8 cellular contexts compared by ENCODE assay signal in the genomic region with DNA sequence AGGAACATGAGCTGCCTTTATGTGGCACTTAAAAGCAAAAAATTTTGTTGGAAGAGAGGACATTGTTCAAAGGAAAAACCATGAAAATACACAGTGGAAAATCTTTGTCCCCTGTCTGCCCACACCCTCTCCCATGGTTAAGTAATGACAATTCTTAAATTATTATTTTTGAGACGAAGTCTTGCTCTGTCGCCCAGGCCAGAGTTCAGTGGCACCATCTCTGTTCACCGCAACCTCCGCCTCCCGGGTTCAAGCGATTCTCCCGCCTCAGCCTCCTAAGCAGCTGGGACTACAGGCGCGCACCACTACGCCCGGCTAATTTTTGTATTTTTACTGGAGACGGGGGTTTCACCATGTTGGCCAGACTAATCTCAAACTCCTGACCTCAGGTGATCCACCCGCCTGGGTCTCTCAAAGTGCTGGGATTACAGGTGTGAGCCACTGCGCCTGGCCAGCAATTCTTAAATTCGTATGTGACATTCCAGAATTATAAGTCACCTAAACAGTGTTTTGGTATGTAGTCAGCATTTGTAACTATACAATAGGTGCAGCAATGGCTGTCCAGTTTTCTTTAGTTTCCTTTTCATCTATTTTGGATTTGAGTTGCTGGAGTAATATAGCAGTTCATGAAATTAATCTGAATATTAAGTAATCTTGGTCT. TPM values are rescaled to one million over a fixed set of nuclear protein-coding genes. Genes with fewer than 3 reads are reported as not detected.
A peak's percentile ranks its signal among the peaks of the same experiment; 100 is the strongest.
DNase-seq lines count a peak whose midpoint lies in the region; ATAC-seq and TF ChIP-seq lines count a peak whose summit lies in the region.

No MANE protein-coding gene starts in this region.

- H3K4me3 ChIP-seq in MM.1S (ENCODE audit: low read length) = peak overlapping the region; percentile 97
- peak overlapping the region; percentile 88 for H3K4me3 ChIP-seq in ectodermal cell (ENCODE audit: insufficient read depth, low read depth, low read length)
- H3K4me3 ChIP-seq in neuronal stem cell (ENCODE audit: low read length in 2 of 2) = peak overlapping the region in 1 of 2 donors; percentile 60

- no peaks in the 10 kb centered on the region for H4K20me1 ChIP-seq in MM.1S (ENCODE audit: insufficient read depth, low read length)

- H2AK5ac ChIP-seq in neuronal stem cell (ENCODE audit: low read depth, low read length) = no peak overlapping the region

- no peaks in the 10 kb centered on the region for H3K27me3 ChIP-seq in MM.1S (replicated peaks; ENCODE audit: insufficient read depth, low read length)
- H3K27me3 ChIP-seq in ectodermal cell (ENCODE audit: control insufficient read depth, insufficient read depth, low read length, poor library complexity, severe bottlenecking) = no peaks in the 10 kb centered on the region
- no peaks in the 10 kb centered on the region for H3K27me3 ChIP-seq in neuronal stem cell (ENCODE audit: control insufficient read depth in 3 of 3, insufficient read depth in 3 of 3, low read depth in 1 of 3, low read length in 3 of 3)

- H3K36me3 Mint-ChIP-seq in CD14-positive monocyte = peaks cover 19 to 21% of the 10 kb centered on the region in 2 donors

- no peak overlapping the region for H2BK15ac ChIP-seq in neuronal stem cell (ENCODE audit: low read length)

- no peak overlapping the region for H3K4ac ChIP-seq in neuronal stem cell (ENCODE audit: low read length)

- peak overlapping the region; percentile 90 to 97 for H3K4me3 Mint-ChIP-seq in CD14-positive monocyte

- 88 to 89% methylated on average over 15 of the region's 15 CpGs for WGBS in ectodermal cell, 2 experiments
- WGBS in neuronal stem cell (ENCODE audit: extremely low coverage in 2 of 2, insufficient read length in 2 of 2, insufficient replicate concordance in 1 of 2), 2 donors = no CpG with 5 or more reads among the region's 15 CpGs

- H4K8ac ChIP-seq in neuronal stem cell (ENCODE audit: low read depth, low read length) = peak overlapping the region; percentile 65

- no peak overlapping the region for H2BK120ac ChIP-seq in neuronal stem cell (ENCODE audit: low read depth, low read length)

- H3K18ac ChIP-seq in neuronal stem cell (ENCODE audit: low read length) = no peak overlapping the region

- H3K23ac ChIP-seq in neuronal stem cell (ENCODE audit: low read depth, low read length, poor library complexity) = no peak overlapping the region

- peaks cover 0 to 1% (median 0%) of the 10 kb centered on the region in 3 donors for H3K27me3 Mint-ChIP-seq in CD14-positive monocyte (ENCODE audit: low read depth in 3 of 3)

- H3K27ac ChIP-seq in MM.1S (ENCODE audit: low read length) (peak overlapping the region; percentile 87; the same call in 1 of the 2 replicates), ectodermal cell (ENCODE audit: insufficient read depth, low read depth, low read length, poor library complexity, severe bottlenecking) (peak overlapping the region; percentile 74), neuronal stem cell (replicated peaks; ENCODE audit: low read length) (peak overlapping the region; percentile 70)

- peaks cover 5% of the 10 kb centered on the region for H3K79me1 ChIP-seq in neuronal stem cell (ENCODE audit: low read depth, low read length)

- no peak for ATAC-seq in GM21423 (IDR thresholded peaks at IDR 0.05; ENCODE audit: unreplicated experiment)
- ATAC-seq in HG03521 (IDR thresholded peaks at IDR 0.05; ENCODE audit: unreplicated experiment) = no peak

- H3K4me2 ChIP-seq in MM.1S (ENCODE audit: low read depth, low read length) (peak overlapping the region; percentile 65), neuronal stem cell (ENCODE audit: insufficient read depth, low read length, poor library complexity, severe bottlenecking) (peak overlapping the region; percentile 57)

- no peak for TF ChIP-seq CTCF in CD14-positive monocyte (IDR thresholded peaks at IDR 0.05)
- no peak for TF ChIP-seq CTCF in MM.1S (IDR thresholded peaks at IDR 0.05; ENCODE audit: low read length)

- H4K91ac ChIP-seq in neuronal stem cell (ENCODE audit: low read depth, low read length, poor library complexity) = no peak overlapping the region

- H3K14ac ChIP-seq in neuronal stem cell (ENCODE audit: low read length) = no peak overlapping the region

- intact Hi-C loops in CD14-positive monocyte (cut with micrococcal nuclease) = loop anchor here in 1 of 2 donors (5.0 kb wide), 1 partner anchor 74 kb away; the partner anchor contains the start of genes CAGE1 and RIOK1

- peaks cover 4% of the 10 kb centered on the region; the same call in 1 of the 2 replicates for H3K36me3 ChIP-seq in MM.1S (replicated peaks; ENCODE audit: insufficient read depth, low read length)
- H3K36me3 ChIP-seq in ectodermal cell (ENCODE audit: control insufficient read depth, insufficient read depth, low read length) = peaks cover 7% of the 10 kb centered on the region
- H3K36me3 ChIP-seq in neuronal stem cell (replicated peaks in 1 of 2; ENCODE audit: control insufficient read depth in 2 of 2, insufficient read depth in 2 of 2, low read length in 2 of 2) = peaks cover 5 to 18% of the 10 kb centered on the region in 2 donors

- peaks cover 0 to 2% (median 0%) of the 10 kb centered on the region in 7 donors for H3K9me3 Mint-ChIP-seq in CD14-positive monocyte

- H3K79me2 ChIP-seq in MM.1S (ENCODE audit: low read length) = peaks cover 44% of the 10 kb centered on the region

- no peaks in the 10 kb centered on the region for H3K9me3 ChIP-seq in MM.1S (replicated peaks; ENCODE audit: insufficient read depth, low read length)
- no peaks in the 10 kb centered on the region for H3K9me3 ChIP-seq in ectodermal cell (ENCODE audit: control insufficient read depth, low read length)
- peaks cover 0 to 4% of the 10 kb centered on the region in 2 donors for H3K9me3 ChIP-seq in neuronal stem cell (replicated peaks in 1 of 2; ENCODE audit: control insufficient read depth in 2 of 2, insufficient read depth in 1 of 2, low read depth in 1 of 2, low read length in 2 of 2)

- H2BK12ac ChIP-seq in neuronal stem cell (ENCODE audit: low read length) = no peak overlapping the region

- H3K9ac ChIP-seq in MM.1S (ENCODE audit: low read length) (peak overlapping the region; percentile 30; the same call in 1 of the 2 replicates), neuronal stem cell (ENCODE audit: low read depth, low read length, poor library complexity) (no peak overlapping the region)

- H2BK5ac ChIP-seq in neuronal stem cell (ENCODE audit: low read length) = no peak overlapping the region

- no peaks in the 10 kb centered on the region for H3K9me2 ChIP-seq in MM.1S (replicated peaks; ENCODE audit: insufficient read depth, low read length)

- H3K4me1 Mint-ChIP-seq in CD14-positive monocyte = peaks cover 45% of the 10 kb centered on the region

- DNase-seq in CD14-positive monocyte (ENCODE audit: low spot score) (no peak), MM.1S (no peak), neuronal stem cell (ENCODE audit: low spot score) (no peak), mucosa of gallbladder (ENCODE audit: low spot score) (no peak)
- DNase-seq in stimulated activated CD4-positive, alpha-beta T cell treated with anti-CD3 and anti-CD28 coated beads, Interleukin-4, amount 100 ng/mL, for 1 hour = no peak

- H3K27ac Mint-ChIP-seq in CD14-positive monocyte = peak overlapping the region; percentile 86 to 96 (median 93)

- H3K4me1 ChIP-seq in MM.1S (ENCODE audit: low read length) (peaks cover 15% of the 10 kb centered on the region), ectodermal cell (ENCODE audit: control insufficient read depth, insufficient read depth, low read length) (peaks cover 6% of the 10 kb centered on the region), neuronal stem cell (ENCODE audit: control insufficient read depth in 2 of 2, insufficient read depth in 1 of 2, low read depth in 1 of 2, low read length in 2 of 2) (peaks cover 0 to 5% of the 10 kb centered on the region in 2 donors)

- no peaks in the 10 kb centered on the region for H3F3A ChIP-seq in MM.1S (ENCODE audit: insufficient read depth, low read length)

- H2AFZ ChIP-seq in MM.1S (ENCODE audit: low read length) (peak overlapping the region; percentile 59), neuronal stem cell (ENCODE audit: low read length) (peak overlapping the region; percentile 75)

RNA-seq across cellular contexts. Expression of gene SSR1, which starts 0.6 kb away (rescaled TPM):
- polyA plus RNA-seq in CD14-positive monocyte = 100 to 1,000 TPM; 251 to 302 TPM
- polyA plus RNA-seq in ectodermal cell (2013, experiment 1 of 4) = 97.4 TPM
- polyA plus RNA-seq in ectodermal cell (2013, experiment 2 of 4) = 98.2 TPM
- 64.9 TPM for polyA plus RNA-seq in ectodermal cell (2013, experiment 3 of 4)
- polyA plus RNA-seq in ectodermal cell (2013, experiment 4 of 4) = 69.0 TPM
- polyA plus RNA-seq in neuronal stem cell (2013, experiment 1 of 2) = 40.1 TPM
- polyA plus RNA-seq in neuronal stem cell (2013, experiment 2 of 2) = 38.6 TPM
- 130 TPM for total RNA-seq in mucosa of gallbladder
